27 cellular contexts compared by ENCODE assay signal in genomic region chr1:207248544-207249206, GRCh38.
DNase-seq lines count a peak whose midpoint lies in the region; FAIRE-seq and TF ChIP-seq lines count a peak whose summit lies in the region.
"Had no signal": no experiment of that assay in that cellular context is flagged by ENCODE, and none has a peak within 500 bp of the region (broad histone marks: within the 10 kb centered on the region; RNA-seq: fewer than 3 reads in every experiment).

No MANE protein-coding gene starts in this region.

- no peaks in the 10 kb centered on the region for H3K9me3 ChIP-seq in keratinocyte (ENCODE audit: control insufficient read depth, low read depth, low read length)
- no peaks in the 10 kb centered on the region for H3K9me3 ChIP-seq in prostate gland
- H3K9me3 ChIP-seq in BE2C, result no peaks in the 10 kb centered on the region
- H3K9me3 ChIP-seq: gastrocnemius medialis, SJCRH30 had no signal

- TF ChIP-seq POLR2A in NB4 (IDR thresholded peaks at IDR 0.05; ENCODE audit: extremely low read depth, insufficient read length) (no peak), prostate gland (IDR thresholded peaks at IDR 0.05) (no peak)

- no peak overlapping the region for H2AFZ ChIP-seq in keratinocyte (ENCODE audit: control insufficient read depth, low read length)

- intact Hi-C loops in prostate gland (cut with DNase I), result no loop called here

- H4K20me1 ChIP-seq in keratinocyte (ENCODE audit: control insufficient read depth, extremely low read depth, insufficient read depth, low read length), result no peaks in the 10 kb centered on the region

- FAIRE-seq in bronchial epithelial cell (lab: Jason Lieb, UNC) (no peak), keratinocyte (lab: Jason Lieb, UNC) (peak; percentile 58)
- FAIRE-seq: A204.1, GM12892 had no signal

- TF ChIP-seq CTCF in NB4 (IDR thresholded peaks at IDR 0.05; ENCODE audit: low read depth, low read length) (no peak), bronchial epithelial cell (IDR thresholded peaks at IDR 0.05; ENCODE audit: insufficient read depth, low read length, severe bottlenecking) (no peak), keratinocyte (optimal IDR thresholded peaks at IDR 0.05 in 1 of 3, IDR thresholded peaks at IDR 0.05 in 1 of 3, conservative IDR thresholded peaks at IDR 0.05 in 1 of 3; ENCODE audit: extremely low read depth in 1 of 3, insufficient read depth in 2 of 3, low read length in 3 of 3) (no peak), prostate gland (IDR thresholded peaks at IDR 0.05) (no peak), BE2C (IDR thresholded peaks at IDR 0.05; ENCODE audit: low read depth, low read length) (no peak)

- no peak overlapping the region for H3K4me2 ChIP-seq in keratinocyte (ENCODE audit: control insufficient read depth, extremely low read depth, insufficient read depth, low read depth, low read length)

- no peak overlapping the region for H3K4me3 ChIP-seq in NB4 (ENCODE audit: low read depth, low read length)
- H3K4me3 ChIP-seq in bronchial epithelial cell (ENCODE audit: low read depth, low read length), result no peak overlapping the region
- H3K4me3 ChIP-seq in keratinocyte (ENCODE audit: control insufficient read depth in 2 of 3, extremely low read depth in 1 of 3, insufficient read depth in 2 of 3, low read depth in 1 of 3, low read length in 3 of 3), result no peak overlapping the region
- H3K4me3 ChIP-seq in prostate gland, result no peak overlapping the region
- no peak overlapping the region for H3K4me3 ChIP-seq in BE2C (ENCODE audit: low read depth, low read length)
- H3K4me3 ChIP-seq: gastrocnemius medialis, HAP-1, psoas muscle, SJCRH30 had no signal

- WGBS in prostate gland, result 54% methylated on average over 3 of the region's 3 CpGs

- no peak overlapping the region for H3K27ac ChIP-seq in keratinocyte (ENCODE audit: control insufficient read depth, insufficient read depth, low read length)
- no peak overlapping the region for H3K27ac ChIP-seq in prostate gland
- H3K27ac ChIP-seq: C4-2B, gastrocnemius medialis, psoas muscle, SJCRH30, WERI-Rb-1 had no signal

- H3K9me1 ChIP-seq in keratinocyte (ENCODE audit: control insufficient read depth, extremely low read depth, insufficient read depth, low read length), result no peaks in the 10 kb centered on the region

- no peaks in the 10 kb centered on the region for H3K36me3 ChIP-seq in bronchial epithelial cell (ENCODE audit: control insufficient read depth, insufficient read depth, low read length)
- H3K36me3 ChIP-seq in keratinocyte (ENCODE audit: control insufficient read depth in 2 of 2, extremely low read depth in 1 of 2, insufficient read depth in 2 of 2, low read length in 2 of 2), result no peaks in the 10 kb centered on the region
- no peaks in the 10 kb centered on the region for H3K36me3 ChIP-seq in prostate gland
- H3K36me3 ChIP-seq in BE2C, result no peaks in the 10 kb centered on the region
- H3K36me3 ChIP-seq: gastrocnemius medialis, HAP-1, SJCRH30, WERI-Rb-1 had no signal

- H3K27me3 ChIP-seq in bronchial epithelial cell (ENCODE audit: control insufficient read depth, insufficient read depth, low read length) (no peaks in the 10 kb centered on the region), keratinocyte (ENCODE audit: control insufficient read depth, extremely low read depth, insufficient read depth, low read length) (no peaks in the 10 kb centered on the region), prostate gland (replicated peaks; ENCODE audit: insufficient read depth) (no peaks in the 10 kb centered on the region), BE2C (peaks cover 11% of the 10 kb centered on the region)
- H3K27me3 ChIP-seq: gastrocnemius medialis had no signal

- dilution Hi-C loops in keratinocyte (cut with MboI; ENCODE audit: extremely low pct_ligation_motif_present, low sequenced_read_pairs), result no loop called here

- H3K79me2 ChIP-seq in keratinocyte (ENCODE audit: control insufficient read depth, insufficient read depth, low read length), result no peaks in the 10 kb centered on the region

- H3K4me1 ChIP-seq in keratinocyte (ENCODE audit: control insufficient read depth, extremely low read depth, insufficient read depth, low read length) (peaks cover 2% of the 10 kb centered on the region), prostate gland (replicated peaks) (no peaks in the 10 kb centered on the region), BE2C (no peaks in the 10 kb centered on the region)
- H3K4me1 ChIP-seq: gastrocnemius medialis, HAP-1, psoas muscle had no signal

- H3K9ac ChIP-seq in keratinocyte (ENCODE audit: control insufficient read depth, extremely low read depth, insufficient read depth, low read length), result no peak overlapping the region

- DNase-seq in AML-193 (lab: John Stamatoyannopoulos, UW), result peak; percentile 53 to 54
- peak; percentile 4 for DNase-seq in NB4 (ENCODE audit: low read depth)
- peak; percentile 80 for DNase-seq in bronchial epithelial cell (ENCODE audit: low read depth)
- DNase-seq in keratinocyte (ENCODE audit: low read depth, low spot score), result no peak
- DNase-seq in prostate gland (ENCODE audit: low spot score), result no peak
- no peak for DNase-seq in NCI-H2196 treated with DMSO at 0.1 percent for 48 hours (lab: John Stamatoyannopoulos, UW; ENCODE audit: unreplicated experiment)
- no peak for DNase-seq in BE2C
- DNase-seq in stimulated activated CD4-positive, alpha-beta T cell treated with anti-CD3 and anti-CD28 coated beads, Interleukin-12 subunit alpha, Interleukin-12 subunit beta, amount 100 ng/mL, for 4 hours, result no peak
- DNase-seq: activated CD4-positive, alpha-beta T cell treated with anti-CD3 and anti-CD28 coated beads, Interleukin-2, amount 50 U/mL, for 48 hours; activated naive CD4-positive, alpha-beta T cell treated with Interleukin-2 at 50 U/mL for 16 hours; activated T-cell treated with anti-CD3 and anti-CD28 coated beads for 4 hours; aorta; DMS153; gastrocnemius medialis; NCI-H1105; NCI-H2107; NCI-H524; OCI-M1; psoas muscle; SJCRH30; stimulated activated CD8-positive, alpha-beta memory T cell treated with anti-CD3 and anti-CD28 coated beads, Interleukin-4, amount 100 ng/mL, for 48 hours; T-helper 2 cell; WERI-Rb-1 had no signal

Comparison
In these comparisons a context has a peak if more than half of its experiments do, and no peak if none do; other contexts are left out.
1. DNase-seq: peak in AML-193 (2 of 2), NB4 (single experiment) and bronchial epithelial cell (single experiment); none in keratinocyte (single experiment), prostate gland (single experiment), NCI-H2196 treated with DMSO at 0.1 percent for 48 hours (single experiment), BE2C (single experiment) and stimulated activated CD4-positive, alpha-beta T cell treated with anti-CD3 and anti-CD28 coated beads, Interleukin-12 subunit alpha, Interleukin-12 subunit beta, amount 100 ng/mL, for 4 hours (single experiment).